Comparison of ENCODE assay signal across 26 cellular contexts in the genomic region with DNA sequence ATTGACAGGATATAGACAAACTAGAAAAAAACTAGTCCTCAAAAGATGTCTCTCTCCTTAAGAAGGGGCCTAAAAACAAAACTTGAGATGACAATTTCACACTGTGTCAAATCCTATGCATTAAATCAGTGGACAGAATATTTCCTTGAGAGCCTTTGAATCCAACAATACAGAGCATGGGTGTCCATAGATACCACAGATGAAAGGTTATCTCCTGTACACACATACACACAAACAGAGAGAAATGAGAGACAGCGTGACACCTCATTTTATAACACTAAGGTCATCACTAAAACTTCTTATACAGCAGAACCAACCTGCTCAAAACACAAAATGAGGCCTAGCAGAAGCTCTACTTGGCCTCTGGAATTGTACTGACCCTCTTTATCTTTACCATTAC.
"Had no signal": no experiment of that assay in that cellular context is flagged by ENCODE, and none has a peak within 500 bp of the region (broad histone marks: within the 10 kb centered on the region; RNA-seq: fewer than 3 reads in every experiment).

No MANE protein-coding gene starts in this region.

- H3K4me1 Mint-ChIP-seq: immature natural killer cell; memory B cell; natural killer cell; stimulated activated memory B cell treated with anti-CD40 and anti-IgM and Interleukin-4, amounts not matched to agents 10 μg/mL and 1 μg/mL and 100 μg/mL, for 72 hours; stimulated activated naive CD8-positive, alpha-beta T cell treated with anti-CD3 and anti-CD28 coated beads, Interleukin-15, amount 100 ng/mL, for 72 hours had no signal

- H3K4me3 Mint-ChIP-seq: effector memory CD8-positive, alpha-beta T cell; immature natural killer cell; memory B cell; natural killer cell; stimulated activated memory B cell treated with anti-CD40 and anti-IgM and Interleukin-4, amounts not matched to agents 10 μg/mL and 1 μg/mL and 100 μg/mL, for 72 hours; stimulated activated naive CD8-positive, alpha-beta T cell treated with anti-CD3 and anti-CD28 coated beads, Interleukin-15, amount 100 ng/mL, for 72 hours; type B pancreatic cell had no signal

- DNase-seq: dermis blood vessel endothelial cell; effector memory CD8-positive, alpha-beta T cell; erythroblast; esophagus squamous epithelium; foreskin melanocyte; hypothalamus; immature natural killer cell; islet precursor cell; natural killer cell; occipital lobe; ovary; posterior cingulate gyrus; psoas muscle; right cardiac atrium; sigmoid colon; stimulated activated CD4-positive, alpha-beta T cell treated with anti-CD3 and anti-CD28 coated beads, Interleukin-4, amount 100 ng/mL, for 4 hours; stimulated activated naive CD8-positive, alpha-beta T cell treated with anti-CD3 and anti-CD28 coated beads, Interleukin-15, amount 100 ng/mL, for 72 hours; tibial artery had no signal

- H3K9me3 Mint-ChIP-seq: effector memory CD8-positive, alpha-beta T cell; immature natural killer cell; memory B cell; natural killer cell; stimulated activated memory B cell treated with anti-CD40 and anti-IgM and Interleukin-4, amounts not matched to agents 10 μg/mL and 1 μg/mL and 100 μg/mL, for 72 hours; stimulated activated naive CD8-positive, alpha-beta T cell treated with anti-CD3 and anti-CD28 coated beads, Interleukin-15, amount 100 ng/mL, for 72 hours; type B pancreatic cell had no signal

- H3K36me3 Mint-ChIP-seq: memory B cell; natural killer cell; stimulated activated memory B cell treated with anti-CD40 and anti-IgM and Interleukin-4, amounts not matched to agents 10 μg/mL and 1 μg/mL and 100 μg/mL, for 72 hours; type B pancreatic cell had no signal

- FAIRE-seq: endometrium, urothelium cell line had no signal

- H3K27ac Mint-ChIP-seq: effector memory CD8-positive, alpha-beta T cell; immature natural killer cell; memory B cell; natural killer cell; stimulated activated memory B cell treated with anti-CD40 and anti-IgM and Interleukin-4, amounts not matched to agents 10 μg/mL and 1 μg/mL and 100 μg/mL, for 72 hours; stimulated activated naive CD8-positive, alpha-beta T cell treated with anti-CD3 and anti-CD28 coated beads, Interleukin-15, amount 100 ng/mL, for 72 hours; type B pancreatic cell had no signal

- H3K27me3 Mint-ChIP-seq: stimulated activated memory B cell treated with anti-CD40 and anti-IgM and Interleukin-4, amounts not matched to agents 10 μg/mL and 1 μg/mL and 100 μg/mL, for 72 hours; stimulated activated naive CD8-positive, alpha-beta T cell treated with anti-CD3 and anti-CD28 coated beads, Interleukin-15, amount 100 ng/mL, for 72 hours; type B pancreatic cell had no signal

- H3K27ac ChIP-seq: coronary artery, esophagus squamous epithelium, ovary, psoas muscle, sigmoid colon, testis, tibial artery had no signal

- ATAC-seq: effector memory CD8-positive, alpha-beta T cell; left lobe of liver; natural killer cell; psoas muscle; right cardiac atrium; stimulated activated memory B cell treated with anti-CD40 and anti-IgM and Interleukin-4, amounts not matched to agents 10 μg/mL and 1 μg/mL and 100 μg/mL, for 72 hours; stimulated activated naive CD8-positive, alpha-beta T cell treated with anti-CD3 and anti-CD28 coated beads, Interleukin-15, amount 100 ng/mL, for 72 hours had no signal
